In the genomic region with DNA sequence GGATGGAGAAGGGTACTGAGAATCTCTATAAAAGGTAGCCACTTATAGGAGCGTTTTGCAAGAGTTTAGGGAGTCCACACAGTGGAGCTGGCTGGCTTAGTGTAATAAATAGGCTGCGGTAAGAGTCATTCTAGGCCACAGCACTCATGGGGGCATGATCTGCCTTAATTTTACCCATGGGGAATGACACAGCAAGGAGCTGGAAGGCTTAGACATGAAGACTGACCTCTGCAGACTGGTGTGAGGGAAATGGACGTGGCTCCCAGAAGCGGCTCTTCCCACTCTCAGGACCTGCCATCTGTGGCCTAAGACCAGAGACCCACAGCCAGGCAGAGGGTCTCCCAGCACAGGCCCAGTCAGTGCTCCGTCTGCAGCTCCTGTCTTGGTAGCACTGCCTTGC, we compare ENCODE assay signal across 18 cellular contexts.
DNase-seq lines count a peak whose midpoint lies in the region; ATAC-seq and TF ChIP-seq lines count a peak whose summit lies in the region.
"Had no signal": no experiment of that assay in that cellular context is flagged by ENCODE, and none has a peak within 500 bp of the region (broad histone marks: within the 10 kb centered on the region; RNA-seq: fewer than 3 reads in every experiment).

No MANE protein-coding gene starts in this region.

- H3K36me3 ChIP-seq in endodermal cell (ENCODE audit: control insufficient read depth, insufficient read depth, low read length) (no peaks in the 10 kb centered on the region), mesenchymal stem cell (ENCODE audit: control insufficient read depth in 1 of 2, insufficient read depth in 2 of 2, low read depth in 1 of 2, low read length in 2 of 2) (peaks cover 0 to 3% of the 10 kb centered on the region in 2 experiments), transverse colon (no peaks in the 10 kb centered on the region), vagina (no peaks in the 10 kb centered on the region)
- H3K36me3 ChIP-seq: prostate gland, suprapubic skin had no signal

- TF ChIP-seq POLR2A in transverse colon (IDR thresholded peaks at IDR 0.05) (no peak), vagina (IDR thresholded peaks at IDR 0.05) (no peak)

- H3K9ac ChIP-seq in endodermal cell (ENCODE audit: extremely low read depth, low read length, poor library complexity, severe bottlenecking) = no peak overlapping the region
- peak overlapping the region; percentile 77 for H3K9ac ChIP-seq in mesenchymal stem cell (ENCODE audit: low read length)

- H3K27me3 ChIP-seq in endodermal cell (ENCODE audit: control insufficient read depth, insufficient read depth, low read length, poor library complexity, severe bottlenecking) = no peaks in the 10 kb centered on the region
- H3K27me3 ChIP-seq in mesenchymal stem cell (ENCODE audit: control insufficient read depth in 1 of 2, insufficient read depth in 1 of 2, low read length in 2 of 2) = no peaks in the 10 kb centered on the region
- H3K27me3 ChIP-seq in transverse colon = no peaks in the 10 kb centered on the region
- no peaks in the 10 kb centered on the region for H3K27me3 ChIP-seq in vagina
- H3K27me3 ChIP-seq: suprapubic skin had no signal

- peaks cover 52% of the 10 kb centered on the region for H3K36me3 Mint-ChIP-seq in endodermal cell (ENCODE audit: low read depth)
- no peaks in the 10 kb centered on the region for H3K36me3 Mint-ChIP-seq in activated CD8-positive, alpha-beta T cell treated with anti-CD3 and anti-CD28 coated beads, Interleukin-2, amount 10 ng/mL, durations not matched to agents 7 days and 5 days (ENCODE audit: low read depth)

- H3K14ac ChIP-seq in mesenchymal stem cell (ENCODE audit: low read length in 2 of 2) = no peak overlapping the region

- peak overlapping the region in 1 of 2 experiments; percentile 65 for H2BK12ac ChIP-seq in mesenchymal stem cell (ENCODE audit: low read length in 2 of 2)

- H3K27ac Mint-ChIP-seq in endodermal cell = peak overlapping the region; percentile 67
- no peak overlapping the region for H3K27ac Mint-ChIP-seq in activated CD8-positive, alpha-beta T cell treated with anti-CD3 and anti-CD28 coated beads, Interleukin-2, amount 10 ng/mL, durations not matched to agents 7 days and 5 days
- H3K27ac Mint-ChIP-seq: activated T-helper 2 cell treated with anti-CD3 and anti-CD28 coated beads, Interferon-gamma antibody, Interleukin-2, Interleukin-4, amounts not matched to agents 10 μg/mL and 5 μg/mL and 100 μg/mL, durations not matched to agents 14 hours and 24 hours and 36 hours; CD4-positive, alpha-beta T cell; WTC11 had no signal

- no peaks in the 10 kb centered on the region for H3K79me1 ChIP-seq in mesenchymal stem cell (replicated peaks; ENCODE audit: low read length, poor library complexity, severe bottlenecking)

- H3K4me3 ChIP-seq in endodermal cell (ENCODE audit: low read length) (no peak overlapping the region), mesenchymal stem cell (ENCODE audit: insufficient read depth in 1 of 2, low read depth in 1 of 2, low read length in 2 of 2) (no peak overlapping the region), transverse colon (no peak overlapping the region), vagina (no peak overlapping the region)
- H3K4me3 ChIP-seq: prostate gland, suprapubic skin had no signal

- H3K9me3 Mint-ChIP-seq in endodermal cell = peaks cover 27% of the 10 kb centered on the region
- H3K9me3 Mint-ChIP-seq in activated CD8-positive, alpha-beta T cell treated with anti-CD3 and anti-CD28 coated beads, Interleukin-2, amount 10 ng/mL, durations not matched to agents 7 days and 5 days (ENCODE audit: insufficient read depth) = no peaks in the 10 kb centered on the region
- H3K9me3 Mint-ChIP-seq: activated T-helper 2 cell treated with anti-CD3 and anti-CD28 coated beads, Interferon-gamma antibody, Interleukin-2, Interleukin-4, amounts not matched to agents 10 μg/mL and 5 μg/mL and 100 μg/mL, durations not matched to agents 14 hours and 24 hours and 36 hours; CD4-positive, alpha-beta T cell had no signal

- ATAC-seq in activated CD8-positive, alpha-beta T cell treated with anti-CD3 and anti-CD28 coated beads, Interleukin-2, amount 10 ng/mL, durations not matched to agents 7 days and 5 days = no peak
- no peak for ATAC-seq in GM19351 (IDR thresholded peaks at IDR 0.05; ENCODE audit: unreplicated experiment)
- ATAC-seq: WTC11 had no signal

- intact Hi-C loops in transverse colon (cut with DNase I; ENCODE audit: low total_unique reads) = no loop called here
- intact Hi-C loops in vagina (cut with DNase I) = no loop called here

- in situ Hi-C loops in transverse colon (cut with MboI; ENCODE audit: low pct_ligation_motif_present in 1 of 4, low pct_unique_long_range_greater_than_20kb in 1 of 4, low sequenced_read_pairs in 3 of 4) = no loop called here

- H2BK120ac ChIP-seq in mesenchymal stem cell (ENCODE audit: low read depth, low read length) = no peak overlapping the region

- H3K18ac ChIP-seq in mesenchymal stem cell (ENCODE audit: low read depth in 1 of 2, low read length in 2 of 2) = peak overlapping the region in 1 of 2 experiments; percentile 67

- H2AK5ac ChIP-seq in mesenchymal stem cell (ENCODE audit: low read length, severe bottlenecking) = no peak overlapping the region

- no peak overlapping the region for H2BK15ac ChIP-seq in mesenchymal stem cell (ENCODE audit: low read depth, poor library complexity, severe bottlenecking)

- no peak overlapping the region for H4K8ac ChIP-seq in mesenchymal stem cell (ENCODE audit: low read length)

- H3K4me2 ChIP-seq in mesenchymal stem cell (ENCODE audit: low read length, poor library complexity, severe bottlenecking) = no peak overlapping the region

- TF ChIP-seq CTCF in endodermal cell (conservative IDR thresholded peaks at IDR 0.05) = no peak
- no peak for TF ChIP-seq CTCF in transverse colon (IDR thresholded peaks at IDR 0.05)
- TF ChIP-seq CTCF in vagina (IDR thresholded peaks at IDR 0.05) = no peak

- no peaks in the 10 kb centered on the region for H3K27me3 Mint-ChIP-seq in endodermal cell (ENCODE audit: insufficient read depth)
- peaks cover 22% of the 10 kb centered on the region for H3K27me3 Mint-ChIP-seq in activated CD8-positive, alpha-beta T cell treated with anti-CD3 and anti-CD28 coated beads, Interleukin-2, amount 10 ng/mL, durations not matched to agents 7 days and 5 days (ENCODE audit: low read depth)

- WGBS in endodermal cell (ENCODE audit: insufficient coverage in 1 of 2, insufficient read length in 1 of 2), 2 experiments = 94 to 100% methylated on average over 4 to 5 of the region's 5 CpGs
- 60% methylated on average over 5 of the region's 5 CpGs for WGBS in mesenchymal stem cell
- WGBS in transverse colon (ENCODE audit: low coverage in 1 of 2), 2 donors = 64 to 86% methylated on average over 2 to 5 of the region's 5 CpGs

- H2AFZ ChIP-seq in mesenchymal stem cell (ENCODE audit: low read depth, low read length) = no peak overlapping the region

- CTCF ChIA-PET in activated CD8-positive, alpha-beta T cell treated with anti-CD3 and anti-CD28 coated beads, Interleukin-2, amount 10 ng/mL, durations not matched to agents 7 days and 5 days (lab: Charles Lee) = interaction anchor here (1.6 kb wide), 1 partner anchor 36 kb away, joined by 4 read pairs; no protein-coding TSS in a partner anchor

- H3K4me1 Mint-ChIP-seq in endodermal cell = peaks cover 29% of the 10 kb centered on the region
- peaks cover 16% of the 10 kb centered on the region for H3K4me1 Mint-ChIP-seq in activated CD8-positive, alpha-beta T cell treated with anti-CD3 and anti-CD28 coated beads, Interleukin-2, amount 10 ng/mL, durations not matched to agents 7 days and 5 days (ENCODE audit: low read depth)
- H3K4me1 Mint-ChIP-seq: WTC11 had no signal

- H3K4ac ChIP-seq in mesenchymal stem cell (ENCODE audit: low read depth in 1 of 2, low read length in 2 of 2) = peak overlapping the region in 1 of 2 experiments; percentile 70

- POLR2A ChIA-PET in activated CD8-positive, alpha-beta T cell treated with anti-CD3 and anti-CD28 coated beads, Interleukin-2, amount 10 ng/mL, durations not matched to agents 7 days and 5 days (lab: Charles Lee) = no interaction called here

- H3K4me1 ChIP-seq in endodermal cell (ENCODE audit: control insufficient read depth, insufficient read depth, low read length) = peaks cover 3% of the 10 kb centered on the region
- no peaks in the 10 kb centered on the region for H3K4me1 ChIP-seq in mesenchymal stem cell (ENCODE audit: control insufficient read depth, insufficient read depth, low read depth, low read length)
- peaks cover 0 to 36% (median 29%) of the 10 kb centered on the region in 4 donors for H3K4me1 ChIP-seq in transverse colon
- H3K4me1 ChIP-seq in vagina = no peaks in the 10 kb centered on the region
- H3K4me1 ChIP-seq: prostate gland, suprapubic skin had no signal

- H4K91ac ChIP-seq in mesenchymal stem cell (ENCODE audit: low read length) = peak overlapping the region; percentile 1

- H3K23ac ChIP-seq in mesenchymal stem cell (ENCODE audit: low read length in 2 of 2) = no peak overlapping the region

- no peak overlapping the region for H3K27ac ChIP-seq in endodermal cell (ENCODE audit: low read depth, low read length)
- no peak overlapping the region for H3K27ac ChIP-seq in mesenchymal stem cell (ENCODE audit: low read length, poor library complexity, severe bottlenecking)
- H3K27ac ChIP-seq in transverse colon = peak overlapping the region in 3 of 4 donors; percentile 42 to 69 (median 48)
- H3K27ac ChIP-seq in vagina = no peak overlapping the region
- H3K27ac ChIP-seq: 22Rv1, prostate gland, suprapubic skin had no signal

- TF ChIP-seq EP300 in transverse colon (IDR thresholded peaks at IDR 0.05; ENCODE audit: low read depth) = no peak

- H3K9me3 ChIP-seq in endodermal cell (ENCODE audit: control insufficient read depth, low read length) = peaks cover 20% of the 10 kb centered on the region
- H3K9me3 ChIP-seq in mesenchymal stem cell (ENCODE audit: control insufficient read depth, low read length) = no peaks in the 10 kb centered on the region
- H3K9me3 ChIP-seq in transverse colon = no peaks in the 10 kb centered on the region
- no peaks in the 10 kb centered on the region for H3K9me3 ChIP-seq in vagina
- H3K9me3 ChIP-seq: prostate gland, suprapubic skin had no signal

- no peak overlapping the region for H2BK5ac ChIP-seq in mesenchymal stem cell (ENCODE audit: low read depth, low read length, poor library complexity, severe bottlenecking)

- H3K4me3 Mint-ChIP-seq in endodermal cell = no peak overlapping the region
- H3K4me3 Mint-ChIP-seq in activated CD8-positive, alpha-beta T cell treated with anti-CD3 and anti-CD28 coated beads, Interleukin-2, amount 10 ng/mL, durations not matched to agents 7 days and 5 days = no peak overlapping the region
- H3K4me3 Mint-ChIP-seq: CD4-positive, alpha-beta T cell; WTC11 had no signal

- DNase-seq in NCI-H2107 treated with DMSO at 0.1 percent for 48 hours (lab: John Stamatoyannopoulos, UW; ENCODE audit: unreplicated experiment) (peak; percentile 23), NCI-H2107 (lab: John Stamatoyannopoulos, UW) (no peak), endodermal cell (no peak), mesenchymal stem cell (peak; percentile 81), transverse colon (no peak), vagina (ENCODE audit: extremely low spot score in 2 of 2) (no peak)
- DNase-seq in activated CD8-positive, alpha-beta T cell treated with anti-CD3 and anti-CD28 coated beads, Interleukin-2, amount 10 ng/mL, durations not matched to agents 7 days and 5 days = no peak
- DNase-seq: activated CD8-positive, alpha-beta memory T cell treated with anti-CD3 and anti-CD28 coated beads for 24 hours; amygdala; CD4-positive, alpha-beta T cell; DND-41; H7 had no signal

Comparison
In these comparisons a context has a peak if more than half of its experiments do, and no peak if none do; other contexts are left out.
1. DNase-seq: peak in NCI-H2107 treated with DMSO at 0.1 percent for 48 hours (single experiment) and mesenchymal stem cell (single experiment); none in NCI-H2107 (single experiment), endodermal cell (single experiment), transverse colon (single experiment), activated CD8-positive, alpha-beta T cell treated with anti-CD3 and anti-CD28 coated beads, Interleukin-2, amount 10 ng/mL, durations not matched to agents 7 days and 5 days (single experiment) and vagina (0 of 2).
2. H3K27ac ChIP-seq: peak in transverse colon (3 of 4); none in endodermal cell (single experiment), mesenchymal stem cell (single experiment) and vagina (single experiment).